18 cellular contexts compared by ENCODE assay signal in genomic region chr18:76264073-76264472, GRCh38.
DNase-seq lines count a peak whose midpoint lies in the region; ATAC-seq and TF ChIP-seq lines count a peak whose summit lies in the region.
"Had no signal": no experiment of that assay in that cellular context is flagged by ENCODE, and none has a peak within 500 bp of the region (broad histone marks: within the 10 kb centered on the region; RNA-seq: fewer than 3 reads in every experiment).

No MANE protein-coding gene starts in this region.

- TF ChIP-seq EP300 in ovary (IDR thresholded peaks at IDR 0.05), result no peak

- H3K4me1 ChIP-seq in breast epithelium (peaks cover 0 to 3% of the 10 kb centered on the region in 2 donors), ovary (ENCODE audit: insufficient read depth) (peaks cover 26% of the 10 kb centered on the region)
- H3K4me1 ChIP-seq: SJSA1 had no signal

- DNase-seq in breast epithelium (ENCODE audit: low spot score in 2 of 2) (peak in 1 of 2 donors; percentile 27), MCF 10A (ENCODE audit: unreplicated experiment) (no peak), epithelial cell of prostate (ENCODE audit: low read depth, low spot score) (peak; percentile 31), ovary (no peak), NCI-H1436 treated with DMSO at 0.1 percent for 48 hours (lab: John Stamatoyannopoulos, UW) (no peak), NCI-H1694 treated with DMSO at 0.1 percent for 48 hours (lab: John Stamatoyannopoulos, UW) (no peak)
- DNase-seq: CD8-positive, alpha-beta memory T cell; DMS79 treated with DMSO at 0.1 percent for 48 hours; NCI-H1092 treated with DMSO at 0.1 percent for 48 hours; NCI-H1694; NCI-H2107; NCI-H345; NCI-H526 had no signal

- no peaks in the 10 kb centered on the region for H3K4me1 Mint-ChIP-seq in MCF 10A (ENCODE audit: insufficient read depth, unreplicated experiment)
- H3K4me1 Mint-ChIP-seq: CD8-positive, alpha-beta memory T cell had no signal

- POLR2A ChIA-PET in MCF 10A (lab: Yijun Ruan, JAX), result no interaction called here

- no peaks in the 10 kb centered on the region for H3K9me3 ChIP-seq in breast epithelium
- H3K9me3 ChIP-seq in ovary, result no peaks in the 10 kb centered on the region
- H3K9me3 ChIP-seq: HAP-1, SJSA1 had no signal

- TF ChIP-seq CTCF in breast epithelium (IDR thresholded peaks at IDR 0.05) (no peak), MCF 10A (IDR thresholded peaks at IDR 0.05; ENCODE audit: unreplicated experiment) (no peak), ovary (IDR thresholded peaks at IDR 0.05) (no peak)

- CTCF ChIA-PET in MCF 10A (lab: Yijun Ruan, JAX), result interaction anchor here (0.6 to 0.7 kb wide), 2 partner anchors 426 to 485 kb away, joined by 3 read pairs; no protein-coding TSS in a partner anchor

- H3K27me3 Mint-ChIP-seq in MCF 10A (ENCODE audit: insufficient read depth, unreplicated experiment), result no peaks in the 10 kb centered on the region

- ATAC-seq in HG02973 (IDR thresholded peaks at IDR 0.05; ENCODE audit: unreplicated experiment) (no peak), HG03139 (IDR thresholded peaks at IDR 0.05; ENCODE audit: unreplicated experiment) (no peak)
- ATAC-seq: K562 had no signal

- H3K36me3 ChIP-seq in breast epithelium, result no peaks in the 10 kb centered on the region
- no peaks in the 10 kb centered on the region for H3K36me3 ChIP-seq in ovary
- H3K36me3 ChIP-seq: HAP-1, SJSA1 had no signal

- H3K36me3 Mint-ChIP-seq in MCF 10A (ENCODE audit: insufficient read depth, unreplicated experiment), result no peaks in the 10 kb centered on the region
- H3K36me3 Mint-ChIP-seq: CD8-positive, alpha-beta memory T cell had no signal

- H3K4me3 ChIP-seq in breast epithelium, result no peak overlapping the region
- no peak overlapping the region for H3K4me3 ChIP-seq in ovary
- H3K4me3 ChIP-seq: HAP-1, K562, SJSA1 had no signal

- intact Hi-C loops in breast epithelium (cut with DNase I; ENCODE audit: low total_unique reads) (no loop called here), MCF 10A (cut with micrococcal nuclease) (no loop called here), ovary (cut with DNase I) (loop anchor here in 2 of 4 donors (5.0 to 10.0 kb wide), 4 partner anchors 83 to 1609 kb away; partner anchors contain the start of gene PTGR3 (in 1 of the 2))

- WGBS in ovary, 3 donors, result 61 to 62% (median 61%) methylated on average over 9 of the region's 9 CpGs

- TF ChIP-seq POLR2A in breast epithelium (IDR thresholded peaks at IDR 0.05), result no peak
- no peak for TF ChIP-seq POLR2A in ovary (IDR thresholded peaks at IDR 0.05)

- H3K9me3 Mint-ChIP-seq in MCF 10A (ENCODE audit: unreplicated experiment), result no peaks in the 10 kb centered on the region
- H3K9me3 Mint-ChIP-seq: CD8-positive, alpha-beta memory T cell had no signal

- no peak overlapping the region for H3K4me3 Mint-ChIP-seq in MCF 10A (ENCODE audit: unreplicated experiment)
- H3K4me3 Mint-ChIP-seq: CD8-positive, alpha-beta memory T cell had no signal

- no TSS peak for BruUV-seq in MCF 10A (replicated peaks; lab: Mats Ljungman, UMichigan)

- no peaks in the 10 kb centered on the region for H3K27me3 ChIP-seq in breast epithelium
- H3K27me3 ChIP-seq in ovary, result no peaks in the 10 kb centered on the region
- H3K27me3 ChIP-seq: SJSA1 had no signal

- no peak overlapping the region for H3K27ac Mint-ChIP-seq in MCF 10A (ENCODE audit: low read depth, unreplicated experiment)
- H3K27ac Mint-ChIP-seq: CD8-positive, alpha-beta memory T cell had no signal

- H3K27ac ChIP-seq in breast epithelium (peak overlapping the region; percentile 75 to 83), epithelial cell of prostate (no peak overlapping the region), ovary (peak overlapping the region; percentile 57 to 97)
- H3K27ac ChIP-seq: SJSA1 had no signal
